8 cellular contexts compared by ENCODE assay signal in genomic region chr1:150067184-150068182, GRCh38. TPM values are rescaled to one million over a fixed set of nuclear protein-coding genes. Genes with fewer than 3 reads are reported as not detected.
DNase-seq lines count a peak whose midpoint lies in the region; ATAC-seq and TF ChIP-seq lines count a peak whose summit lies in the region.

TSS of gene VPS45 (plus strand) at chr1:150067776. CDS start at chr1:150067858, 82 bp downstream.

- under 1% methylated on average over 46 of the region's 47 CpGs for WGBS in prostate gland
- under 1% methylated on average over 47 of the region's 47 CpGs for WGBS in urinary bladder

- H3K36me3 ChIP-seq in left ventricle myocardium inferior (peaks cover 17% of the 10 kb centered on the region), prostate gland (no peaks in the 10 kb centered on the region), urinary bladder (ENCODE audit: insufficient read depth) (no peaks in the 10 kb centered on the region)

- H3K4me3 ChIP-seq in GM12864 (ENCODE audit: low read depth, low read length) (peak within 1 kb of the TSS; percentile 86), left ventricle myocardium inferior (peak within 1 kb of the TSS; percentile 86), prostate gland (peak within 1 kb of the TSS; percentile 50 to 55), urinary bladder (ENCODE audit: low read depth, low read length) (peak within 1 kb of the TSS; percentile 55)

- peak; percentile 26 for TF ChIP-seq POLR2A in prostate gland (IDR thresholded peaks at IDR 0.05)

- intact Hi-C loops in T-helper 1 cell treated with Interleukin-12 subunit alpha and Interleukin-12 subunit beta and Interleukin-4 antibody, amounts not matched to agents 30 ng/mL and 1 ng/mL, for 36 hours (cut with micrococcal nuclease) = loop anchor here (1.0 kb wide), 7 partner anchors 58 to 296 kb away; partner anchors contain the start of genes BOLA1 and SF3B4
- intact Hi-C loops in left ventricle myocardium inferior (cut with micrococcal nuclease) (no loop called here), prostate gland (cut with DNase I) (loop anchor here (5.0 kb wide), 2 partner anchors 60 to 80 kb away; partner anchors contain the start of gene PLEKHO1)

- TF ChIP-seq CTCF in GM12864 (IDR thresholded peaks at IDR 0.05; ENCODE audit: low read depth, low read length, missing control alignments) = peak; percentile 59
- peak; percentile 36 for TF ChIP-seq CTCF in left ventricle myocardium inferior (IDR thresholded peaks at IDR 0.05; ENCODE audit: borderline replicate concordance)
- peak in 1 of 4 experiments; percentile 21 for TF ChIP-seq CTCF in prostate gland (IDR thresholded peaks at IDR 0.05)

- DNase-seq in GM12864 (ENCODE audit: low read depth) = peak; percentile 84
- DNase-seq in NCI-H1436 treated with DMSO at 0.1 percent for 48 hours (lab: John Stamatoyannopoulos, UW) = peak; percentile 41
- DNase-seq in amniotic epithelial cell (ENCODE audit: low read depth) = peak; percentile 89
- DNase-seq in left ventricle myocardium inferior = peak; percentile 91
- DNase-seq in prostate gland (ENCODE audit: low spot score) = peak; percentile 88

- ATAC-seq in HG02759 (IDR thresholded peaks at IDR 0.05; ENCODE audit: unreplicated experiment) = peak; percentile 92

- H3K9me3 ChIP-seq in left ventricle myocardium inferior (replicated peaks) (no peaks in the 10 kb centered on the region), prostate gland (no peaks in the 10 kb centered on the region)

- H3K27ac ChIP-seq in left ventricle myocardium inferior (replicated peaks) (peak within 1 kb of the TSS; percentile 97), prostate gland (peak within 1 kb of the TSS; percentile 90 to 91), urinary bladder (ENCODE audit: low read depth) (peak within 1 kb of the TSS; percentile 91)

- peaks cover 52% of the 10 kb centered on the region for H3K4me1 ChIP-seq in left ventricle myocardium inferior
- H3K4me1 ChIP-seq in prostate gland (replicated peaks) = no peaks in the 10 kb centered on the region
- no peaks in the 10 kb centered on the region for H3K4me1 ChIP-seq in urinary bladder (ENCODE audit: insufficient read depth)

- no peaks in the 10 kb centered on the region for H3K27me3 ChIP-seq in left ventricle myocardium inferior (ENCODE audit: low read depth)
- H3K27me3 ChIP-seq in prostate gland (replicated peaks; ENCODE audit: insufficient read depth) = no peaks in the 10 kb centered on the region

RNA-seq across cellular contexts. Expression of gene VPS45, which starts in this region (rescaled TPM):
- 31.3 and 33.8 TPM in 2 replicates for total RNA-seq in T-helper 1 cell treated with Interleukin-12 subunit alpha and Interleukin-12 subunit beta and Interleukin-4 antibody, amounts not matched to agents 30 ng/mL and 1 ng/mL, for 36 hours
- total RNA-seq in left ventricle myocardium inferior = 54.4 TPM
- total RNA-seq in prostate gland = 10 to 100 TPM; 29.6 to 33.3 TPM
- 102 TPM for total RNA-seq in urinary bladder
- polyA plus RNA-seq in urinary bladder = 28.8 TPM

Comparison
In these comparisons a context has a peak if more than half of its experiments do, and no peak if none do; other contexts are left out.
1. Peak in every context shown above with its lines: DNase-seq, ATAC-seq, H3K4me3 ChIP-seq and H3K27ac ChIP-seq.
2. DNase-seq: peak in every context shown above with its lines; median percentile 91 in left ventricle myocardium inferior; 89 in amniotic epithelial cell; 88 in prostate gland; 84 in GM12864; 41 in NCI-H1436 treated with DMSO at 0.1 percent for 48 hours.